Comparison of ENCODE assay signal across 8 cellular contexts in the genomic region with DNA sequence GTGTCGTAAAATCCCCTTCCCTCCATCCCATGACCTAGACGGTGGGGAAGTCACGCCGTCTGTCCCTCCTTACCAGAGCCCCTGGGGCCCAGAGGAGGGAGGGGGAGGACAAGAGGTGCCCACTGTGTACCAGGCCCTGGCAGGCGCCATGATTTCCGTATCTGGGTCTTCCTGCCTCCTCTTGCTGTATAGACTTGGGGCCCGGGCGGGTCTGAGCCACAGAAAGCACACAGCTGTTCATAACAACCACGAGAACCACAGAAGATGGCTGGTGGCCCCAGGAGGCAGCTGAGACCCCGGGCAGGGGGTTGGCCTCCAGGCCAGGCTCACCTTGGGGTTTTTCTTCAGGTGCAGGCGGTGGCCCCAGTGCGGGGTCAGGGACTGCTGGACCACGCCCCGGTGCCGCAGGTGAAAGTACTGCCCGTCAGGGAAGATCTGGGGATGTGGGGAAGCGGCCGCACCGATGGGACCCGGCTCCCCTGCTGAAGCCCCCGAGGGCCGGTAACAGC. TPM values are rescaled to one million over a fixed set of nuclear protein-coding genes. Genes with fewer than 3 reads are reported as not detected.
A peak's percentile ranks its signal among the peaks of the same experiment; 100 is the strongest.
DNase-seq lines count a peak whose midpoint lies in the region; ATAC-seq and TF ChIP-seq lines count a peak whose summit lies in the region.

No MANE protein-coding gene starts in this region.

- TF ChIP-seq CTCF in GM23338 (conservative IDR thresholded peaks at IDR 0.05; ENCODE audit: low read depth in 2 of 2) (no peak), WI38 (IDR thresholded peaks at IDR 0.05; ENCODE audit: low read depth, low read length) (no peak), gastrocnemius medialis (IDR thresholded peaks at IDR 0.05 in 4 of 5, conservative IDR thresholded peaks at IDR 0.05 in 1 of 5) (no peak)

- DNase-seq in GM23338 (ENCODE audit: low spot score) (no peak), left ventricle myocardium superior (peak; percentile 48), gastrocnemius medialis (no peak), NCI-H2196 treated with DMSO at 0.1 percent for 48 hours (lab: John Stamatoyannopoulos, UW; ENCODE audit: unreplicated experiment) (no peak), retina (no peak), islet precursor cell (no peak)
- DNase-seq in activated CD4-positive, alpha-beta T cell treated with anti-CD3 and anti-CD28 coated beads for 48 hours: no peak

- H3K4me1 ChIP-seq in GM23338 (ENCODE audit: insufficient read depth): 0 out of 2 replicates have a peak, but pooled peaks cover 4% of the 10 kb centered on the region
- H3K4me1 ChIP-seq in gastrocnemius medialis: peaks cover 5 to 9% of the 10 kb centered on the region in 2 donors

- H2AFZ ChIP-seq in GM23338: no peak overlapping the region

- H3K36me3 ChIP-seq in GM23338 (ENCODE audit: insufficient read depth): no peaks in the 10 kb centered on the region
- no peaks in the 10 kb centered on the region for H3K36me3 ChIP-seq in gastrocnemius medialis

- H3K4me3 ChIP-seq in GM23338: peak overlapping the region; percentile 92
- peak overlapping the region; percentile 63 for H3K4me3 ChIP-seq in WI38 (ENCODE audit: low read depth, low read length)
- peak overlapping the region in 3 of 4 donors; percentile 54 to 73 (median 57) for H3K4me3 ChIP-seq in gastrocnemius medialis

- H3K36me3 Mint-ChIP-seq in GM23338 (ENCODE audit: low read depth): no peaks in the 10 kb centered on the region

- H3K4me3 Mint-ChIP-seq in GM23338: peak overlapping the region; percentile 88

- H3K27ac ChIP-seq in GM23338 (ENCODE audit: low read depth) (no peak overlapping the region), gastrocnemius medialis (peak overlapping the region in 2 of 4 donors; percentile 70 to 86)

- H3K27ac Mint-ChIP-seq in GM23338: no peak overlapping the region

- in situ Hi-C loops in gastrocnemius medialis (cut with MboI; ENCODE audit: low sequenced_read_pairs in 4 of 4): no loop called here

- peak overlapping the region; percentile 97 for H3K4me2 ChIP-seq in GM23338

- no peaks in the 10 kb centered on the region for H3K9me2 ChIP-seq in GM23338 (ENCODE audit: insufficient read depth)

- no peaks in the 10 kb centered on the region for H4K20me1 ChIP-seq in GM23338 (replicated peaks; ENCODE audit: insufficient read depth)

- H3K27me3 ChIP-seq in GM23338 (ENCODE audit: insufficient read depth) (peaks cover 14% of the 10 kb centered on the region), gastrocnemius medialis (no peaks in the 10 kb centered on the region)

- no peak for TF ChIP-seq POLR2A in gastrocnemius medialis (IDR thresholded peaks at IDR 0.05)

- intact Hi-C loops in left ventricle myocardium superior (cut with micrococcal nuclease) (no loop called here), gastrocnemius medialis (cut with DNase I; ENCODE audit: low total_unique reads) (no loop called here)

- H3K27me3 Mint-ChIP-seq in GM23338 (ENCODE audit: insufficient read depth, low read depth, poor library complexity): peaks cover 19% of the 10 kb centered on the region

- H3F3A ChIP-seq in GM23338 (replicated peaks; ENCODE audit: low read depth): no peaks in the 10 kb centered on the region

- peaks cover 6% of the 10 kb centered on the region for H3K4me1 Mint-ChIP-seq in GM23338

- H3K9me3 ChIP-seq in gastrocnemius medialis: no peaks in the 10 kb centered on the region

- no peaks in the 10 kb centered on the region for H3K79me2 ChIP-seq in GM23338 (replicated peaks; ENCODE audit: insufficient read depth)

- H3K9me3 Mint-ChIP-seq in GM23338: no peaks in the 10 kb centered on the region

- ATAC-seq in GM23338: peak; percentile 5
- ATAC-seq in left ventricle myocardium superior: no peak
- no peak for ATAC-seq in gastrocnemius medialis

TF ChIP-seq in GM23338, 12 proteins besides CTCF, POLR2A, EP300 and RAD21:
- TF ChIP-seq ZNF331 (CRISPR knock-in tag; IDR thresholded peaks at IDR 0.05; ENCODE audit: low read depth) (no peak), EZH2 (IDR thresholded peaks at IDR 0.05; ENCODE audit: low read depth, unreplicated experiment) (no peak), EZH2phosphoT487 (IDR thresholded peaks at IDR 0.05; ENCODE audit: unreplicated experiment) (no peak), ETS1 (IDR thresholded peaks at IDR 0.05) (no peak)
TF ChIP-seq in GM23338: peak in this region for 0.

RNA-seq across cellular contexts. Expression of gene PCSK4, which starts 0.6 kb away (rescaled TPM):
- total RNA-seq in GM23338 (2014; rRNA removed; shearing (Covaris generic)): 5.9 and 15.1 TPM in 2 replicates
- polyA plus RNA-seq in GM23338 (2016; fragmentation: Nextera tagmentation; extraction: Ambion mirVana): 3.8 and 5.6 TPM in 2 replicates
- total RNA-seq in left ventricle myocardium superior (2.8 TPM), gastrocnemius medialis (under 1 TPM; 0.12 to 0.60 (median 0.37) TPM)

RNA-seq across cellular contexts. Expression of gene REEP6, which starts 1.5 kb away (rescaled TPM):
- total RNA-seq in GM23338 (2014; rRNA removed; shearing (Covaris generic)): 14.3 and 15.2 TPM in 2 replicates
- polyA plus RNA-seq in GM23338 (2016; fragmentation: Nextera tagmentation; extraction: Ambion mirVana): 20.0 and 23.4 TPM in 2 replicates
- total RNA-seq in left ventricle myocardium superior: 0.72 TPM
- total RNA-seq in gastrocnemius medialis: 1 to 10 TPM; 1.1 to 2.3 (median 1.5) TPM

RNA-seq across cellular contexts. Expression of gene C19orf25, which starts 10.5 kb away (rescaled TPM):
- 61.1 and 64.9 TPM in 2 replicates for total RNA-seq in GM23338 (2014; rRNA removed; shearing (Covaris generic))
- 43.5 and 50.1 TPM in 2 replicates for polyA plus RNA-seq in GM23338 (2016; fragmentation: Nextera tagmentation; extraction: Ambion mirVana)
- 16.2 TPM for total RNA-seq in left ventricle myocardium superior
- total RNA-seq in gastrocnemius medialis: 10 to 100 TPM; 18.7 to 25.7 (median 19.9) TPM

RNA-seq across cellular contexts. Expression of gene ADAMTSL5, which starts 23.3 kb away (rescaled TPM):
- total RNA-seq in GM23338 (2014; rRNA removed; shearing (Covaris generic)): 0.10 TPM in 1 of 2 replicates, not detected in the other
- polyA plus RNA-seq in GM23338 (2016; fragmentation: Nextera tagmentation; extraction: Ambion mirVana): 0.70 and 0.97 TPM in 2 replicates
- total RNA-seq in left ventricle myocardium superior (20.5 TPM), gastrocnemius medialis (1 to 10 TPM in 3 of 4 donors, under 1 TPM in 1; 0.41 to 6.5 (median 3.0) TPM)

RNA-seq across cellular contexts. Expression of gene PLK5, which starts 34.4 kb away (rescaled TPM):
- 0.23 and 1.2 TPM in 2 replicates for total RNA-seq in GM23338 (2014; rRNA removed; shearing (Covaris generic))
- polyA plus RNA-seq in GM23338 (2016; fragmentation: Nextera tagmentation; extraction: Ambion mirVana): 0.97 and 1.4 TPM in 2 replicates
- total RNA-seq in left ventricle myocardium superior (not detected), gastrocnemius medialis (not detected)
